26 cellular contexts compared by ENCODE assay signal in the genomic region with DNA sequence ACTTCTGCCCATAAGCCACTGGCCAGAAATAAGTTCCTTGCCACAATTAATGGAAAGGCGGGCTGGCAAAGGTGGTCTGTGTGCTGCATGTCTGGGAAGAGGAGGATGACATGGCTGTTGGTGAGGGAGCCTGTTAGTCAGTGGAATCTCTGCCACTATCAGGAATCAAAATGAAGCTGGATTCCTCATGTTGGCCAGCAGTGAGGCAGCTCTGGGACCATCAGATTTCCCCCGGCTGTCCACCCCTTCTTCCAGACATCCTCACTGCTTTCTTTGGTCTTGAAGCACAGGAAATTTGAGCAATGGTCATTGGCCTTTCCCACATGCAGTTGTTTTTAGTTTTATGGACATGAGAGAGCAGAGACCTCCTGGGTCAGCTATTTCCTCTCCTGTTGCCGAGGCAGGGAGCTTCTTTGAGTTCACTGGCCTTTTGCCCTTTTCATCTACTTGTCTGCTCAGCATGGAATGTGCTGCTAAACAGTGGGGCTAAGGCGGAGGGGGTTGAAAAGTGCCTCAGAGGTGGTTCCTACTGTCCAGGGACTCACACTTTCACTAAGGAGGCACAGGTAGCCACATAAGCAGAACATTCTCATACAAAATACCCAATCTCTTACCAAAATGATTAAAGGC. TPM values are rescaled to one million over a fixed set of nuclear protein-coding genes. Genes with fewer than 3 reads are reported as not detected.
A peak's percentile ranks its signal among the peaks of the same experiment; 100 is the strongest.
DNase-seq lines count a peak whose midpoint lies in the region; ATAC-seq and TF ChIP-seq lines count a peak whose summit lies in the region.
"Had no signal": no experiment of that assay in that cellular context is flagged by ENCODE, and none has a peak within 500 bp of the region (broad histone marks: within the 10 kb centered on the region; RNA-seq: fewer than 3 reads in every experiment).

No MANE protein-coding gene starts in this region.

- H3K36me3 Mint-ChIP-seq in CD8-positive, alpha-beta memory T cell: no peaks in the 10 kb centered on the region
- H3K36me3 Mint-ChIP-seq: brain; naive thymus-derived CD8-positive, alpha-beta T cell had no signal

- H2AFZ ChIP-seq in parathyroid adenoma: no peak overlapping the region

- no peak overlapping the region for H3K4me3 Mint-ChIP-seq in CD8-positive, alpha-beta memory T cell
- H3K4me3 Mint-ChIP-seq: activated CD4-positive, alpha-beta memory T cell treated with anti-CD3 and anti-CD28 coated beads, Interleukin-2, amount 10 ng/mL, durations not matched to agents 7 days and 5 days; activated T-helper 1 cell treated with anti-CD3 and anti-CD28 coated beads, Interleukin-12 subunit alpha, Interleukin-12 subunit beta, Interleukin-2, Interleukin-4 antibody, amounts not matched to agents 30 ng/mL and 10 ng/mL and 1 ng/mL, durations not matched to agents 14 hours and 24 hours and 36 hours; brain; naive thymus-derived CD8-positive, alpha-beta T cell; stimulated activated naive CD8-positive, alpha-beta T cell treated with anti-CD3 and anti-CD28 coated beads, Interleukin-15, Interleukin-2, amounts not matched to agents 100 ng/mL and 50 ng/mL, for 24 hours; T-helper 2 cell treated with Interferon-gamma antibody and Interleukin-4, amounts not matched to agents 5 μg/mL and 100 μg/mL, for 36 hours had no signal

- H3K27ac Mint-ChIP-seq in CD8-positive, alpha-beta memory T cell: peak overlapping the region in 1 of 8 donors; percentile 39
- H3K27ac Mint-ChIP-seq: activated CD4-positive, alpha-beta memory T cell treated with anti-CD3 and anti-CD28 coated beads, Interleukin-2, amount 10 ng/mL, durations not matched to agents 7 days and 5 days; activated T-helper 1 cell treated with anti-CD3 and anti-CD28 coated beads, Interleukin-12 subunit alpha, Interleukin-12 subunit beta, Interleukin-2, Interleukin-4 antibody, amounts not matched to agents 30 ng/mL and 10 ng/mL and 1 ng/mL, durations not matched to agents 14 hours and 24 hours and 36 hours; brain; naive thymus-derived CD8-positive, alpha-beta T cell; stimulated activated naive CD8-positive, alpha-beta T cell treated with anti-CD3 and anti-CD28 coated beads, Interleukin-15, Interleukin-2, amounts not matched to agents 100 ng/mL and 50 ng/mL, for 24 hours; T-helper 2 cell treated with Interferon-gamma antibody and Interleukin-4, amounts not matched to agents 5 μg/mL and 100 μg/mL, for 36 hours had no signal

- CTCF ChIA-PET in CD8-positive, alpha-beta memory T cell (lab: Charles Lee): no interaction called here

- H3K4me2 ChIP-seq in parathyroid adenoma (ENCODE audit: low read length): no peak overlapping the region

- TF ChIP-seq CTCF in choroid plexus epithelial cell (conservative IDR thresholded peaks at IDR 0.05; ENCODE audit: low read depth, low read length): no peak
- TF ChIP-seq CTCF in parathyroid adenoma (IDR thresholded peaks at IDR 0.05): no peak

- intact Hi-C loops in left ventricle myocardium superior (cut with micrococcal nuclease): no loop called here

- H3K4me1 Mint-ChIP-seq in CD8-positive, alpha-beta memory T cell: no peaks in the 10 kb centered on the region
- H3K4me1 Mint-ChIP-seq: activated CD4-positive, alpha-beta memory T cell treated with anti-CD3 and anti-CD28 coated beads, Interleukin-2, amount 10 ng/mL, durations not matched to agents 7 days and 5 days had no signal

- H3K9me3 Mint-ChIP-seq in CD8-positive, alpha-beta memory T cell: peaks cover 0 to 7% (median 0%) of the 10 kb centered on the region in 5 donors
- H3K9me3 Mint-ChIP-seq: activated CD4-positive, alpha-beta memory T cell treated with anti-CD3 and anti-CD28 coated beads, Interleukin-2, amount 10 ng/mL, durations not matched to agents 7 days and 5 days; activated T-helper 1 cell treated with anti-CD3 and anti-CD28 coated beads, Interleukin-12 subunit alpha, Interleukin-12 subunit beta, Interleukin-2, Interleukin-4 antibody, amounts not matched to agents 30 ng/mL and 10 ng/mL and 1 ng/mL, durations not matched to agents 14 hours and 24 hours and 36 hours; stimulated activated naive CD8-positive, alpha-beta T cell treated with anti-CD3 and anti-CD28 coated beads, Interleukin-15, Interleukin-2, amounts not matched to agents 100 ng/mL and 50 ng/mL, for 24 hours; T-helper 2 cell treated with Interferon-gamma antibody and Interleukin-4, amounts not matched to agents 5 μg/mL and 100 μg/mL, for 36 hours had no signal

- H3K27me3 ChIP-seq in H7 (ENCODE audit: control insufficient read depth, insufficient read depth, low read length) (no peaks in the 10 kb centered on the region), parathyroid adenoma (ENCODE audit: control insufficient read depth, insufficient read depth, low read length) (no peaks in the 10 kb centered on the region)
- no peaks in the 10 kb centered on the region for H3K27me3 ChIP-seq in CD8-positive, alpha-beta memory T cell (ENCODE audit: insufficient read depth, low read length, poor library complexity, severe bottlenecking)
- H3K27me3 ChIP-seq: pancreas had no signal

- H3K4me1 ChIP-seq in parathyroid adenoma: no peaks in the 10 kb centered on the region
- no peaks in the 10 kb centered on the region for H3K4me1 ChIP-seq in CD8-positive, alpha-beta memory T cell (ENCODE audit: insufficient read depth, low read length)
- H3K4me1 ChIP-seq: pancreas had no signal

- H3K27ac ChIP-seq in parathyroid adenoma: peak overlapping the region; percentile 57
- H3K27ac ChIP-seq in CD8-positive, alpha-beta memory T cell (ENCODE audit: low read depth, low read length): no peak overlapping the region
- H3K27ac ChIP-seq: pancreas had no signal

- H3K9ac ChIP-seq in parathyroid adenoma: no peak overlapping the region

- ATAC-seq in left ventricle myocardium superior: peak; percentile 41
- ATAC-seq: naive thymus-derived CD8-positive, alpha-beta T cell had no signal

- POLR2A ChIA-PET in CD8-positive, alpha-beta memory T cell (lab: Charles Lee): no interaction called here

- H3K27me3 Mint-ChIP-seq in CD8-positive, alpha-beta memory T cell: peaks cover 5 to 44% of the 10 kb centered on the region in 2 donors

- H3K79me2 ChIP-seq in parathyroid adenoma: no peaks in the 10 kb centered on the region

- H3K9me3 ChIP-seq in parathyroid adenoma (ENCODE audit: control insufficient read depth, low read length): no peaks in the 10 kb centered on the region
- no peaks in the 10 kb centered on the region for H3K9me3 ChIP-seq in CD8-positive, alpha-beta memory T cell (ENCODE audit: low read length)
- H3K9me3 ChIP-seq: pancreas had no signal

- H3K4me3 ChIP-seq in H7 (ENCODE audit: insufficient read depth, low read depth, low read length) (no peak overlapping the region), choroid plexus epithelial cell (ENCODE audit: low read depth, low read length) (no peak overlapping the region), parathyroid adenoma (ENCODE audit: low read depth, low read length) (no peak overlapping the region)
- H3K4me3 ChIP-seq in CD8-positive, alpha-beta memory T cell (ENCODE audit: low read length): no peak overlapping the region
- H3K4me3 ChIP-seq: lung, pancreas had no signal

- H3K36me3 ChIP-seq in H7 (replicated peaks; ENCODE audit: control insufficient read depth, insufficient read depth, low read length): no peaks in the 10 kb centered on the region
- H3K36me3 ChIP-seq in parathyroid adenoma (ENCODE audit: control insufficient read depth, insufficient read depth, low read length): no peaks in the 10 kb centered on the region
- no peaks in the 10 kb centered on the region for H3K36me3 ChIP-seq in CD8-positive, alpha-beta memory T cell (ENCODE audit: insufficient read depth, low read length)
- H3K36me3 ChIP-seq: pancreas had no signal

- peak; percentile 56 for DNase-seq in H7
- DNase-seq in choroid plexus epithelial cell (ENCODE audit: low read depth): peak; percentile 50
- no peak for DNase-seq in left ventricle myocardium superior
- DNase-seq in CD8-positive, alpha-beta memory T cell: no peak
- no peak for DNase-seq in NCI-H1436 treated with DMSO at 0.1 percent for 48 hours (lab: John Stamatoyannopoulos, UW)
- DNase-seq in T1000 (lab: John Stamatoyannopoulos, UW): no peak
- DNase-seq: ACHN; activated CD4-positive, alpha-beta memory T cell treated with anti-CD3 and anti-CD28 coated beads, Interleukin-2, amount 10 ng/mL, durations not matched to agents 7 days and 5 days; activated CD8-positive, alpha-beta memory T cell treated with anti-CD3 and anti-CD28 coated beads, Interleukin-2, amount 50 U/mL, for 4 hours; activated naive CD4-positive, alpha-beta T cell treated with Interleukin-2 at 50 U/mL for 16 hours; amniotic stem cell; glutamatergic neuron; HCEC 1CT; islet precursor cell; naive thymus-derived CD8-positive, alpha-beta T cell; NCI-H1694; NCI-H446 treated with DMSO at 0.1 percent for 48 hours; NCI-H774; pancreas; stimulated activated CD8-positive, alpha-beta memory T cell treated with anti-CD3 and anti-CD28 coated beads, Interleukin-4, amount 100 ng/mL, for 48 hours had no signal

RNA-seq across cellular contexts. Expression of gene NEURL1B, which starts 34.8 kb away (rescaled TPM):
- 4.7 and 7.5 TPM in 2 replicates for total RNA-seq in H7 (2014; rRNA removed; shearing (Covaris generic))
- total RNA-seq in left ventricle myocardium superior: 32.0 TPM
- total RNA-seq in CD8-positive, alpha-beta memory T cell: under 1 TPM; 0.04 to 0.13 TPM
- polyA plus RNA-seq in CD8-positive, alpha-beta memory T cell: not detected

Comparison
In these comparisons a context has a peak if more than half of its experiments do, and no peak if none do; other contexts are left out.
1. DNase-seq: peak in H7 (single experiment) and choroid plexus epithelial cell (single experiment); none in left ventricle myocardium superior (single experiment), CD8-positive, alpha-beta memory T cell (0 of 5), NCI-H1436 treated with DMSO at 0.1 percent for 48 hours (single experiment) and T1000 (single experiment).